Comparison of ENCODE assay signal across 8 cellular contexts in the genomic region with DNA sequence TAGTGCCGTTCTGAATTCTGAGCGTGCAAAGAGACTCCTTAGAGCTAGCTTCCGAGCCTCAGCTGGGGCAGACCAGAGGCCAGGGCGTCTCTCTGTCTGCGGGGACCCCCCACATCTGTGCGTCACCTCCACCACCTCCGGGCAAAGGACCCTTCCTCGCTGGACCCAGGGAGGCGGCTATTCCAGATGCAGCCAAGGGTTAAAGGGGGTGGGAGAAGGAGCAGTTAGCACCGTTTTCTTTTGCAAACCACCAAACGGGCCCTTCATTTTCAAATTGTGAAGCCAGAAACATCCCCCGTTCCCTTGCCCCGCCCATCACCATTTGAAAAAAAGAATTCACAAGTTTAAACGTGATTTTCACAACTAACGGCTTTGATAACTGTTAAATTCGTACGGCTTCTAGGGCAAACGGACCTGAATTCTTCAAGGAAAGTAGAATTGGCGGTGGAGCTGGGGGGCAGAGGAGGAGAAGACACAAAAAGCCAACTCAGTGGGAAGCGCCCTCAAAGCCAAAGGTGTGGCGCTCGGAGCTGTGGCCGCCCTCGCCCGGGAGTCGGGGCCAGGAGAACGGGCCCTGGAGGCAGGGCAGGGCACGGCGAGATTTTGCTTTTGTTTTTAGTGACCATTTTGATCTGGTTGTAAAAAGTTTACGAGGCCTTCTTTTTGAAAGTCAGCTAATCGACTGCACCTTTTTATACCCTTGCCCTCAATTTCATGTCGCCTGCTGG. TPM values are rescaled to one million over a fixed set of nuclear protein-coding genes. Genes with fewer than 3 reads are reported as not detected.
DNase-seq lines count a peak whose midpoint lies in the region; ATAC-seq and TF ChIP-seq lines count a peak whose summit lies in the region.

No MANE protein-coding gene starts in this region.

- TF ChIP-seq POLR2A in gastrocnemius medialis (IDR thresholded peaks at IDR 0.05) = no peak

- H3K36me3 Mint-ChIP-seq in activated T-helper 17 cell treated with anti-CD3 and anti-CD28 coated beads, Interleukin-2, amount 50 U/mL, for 72 hours (ENCODE audit: low read depth) = peaks cover 6% of the 10 kb centered on the region

- H4K20me1 ChIP-seq in hepatocyte (ENCODE audit: insufficient read depth, poor library complexity, severe bottlenecking) = no peaks in the 10 kb centered on the region

- no peaks in the 10 kb centered on the region for H3K9me2 ChIP-seq in hepatocyte (replicated peaks; ENCODE audit: insufficient read depth)

- no peaks in the 10 kb centered on the region for H3K9me3 Mint-ChIP-seq in activated T-helper 17 cell treated with anti-CD3 and anti-CD28 coated beads, Interleukin-2, amount 50 U/mL, for 72 hours

- H3K4me1 Mint-ChIP-seq in activated T-helper 17 cell treated with anti-CD3 and anti-CD28 coated beads, Interleukin-2, amount 50 U/mL, for 72 hours = peaks cover 5% of the 10 kb centered on the region

- peaks cover 71% of the 10 kb centered on the region for H3K27me3 Mint-ChIP-seq in activated T-helper 17 cell treated with anti-CD3 and anti-CD28 coated beads, Interleukin-2, amount 50 U/mL, for 72 hours

- no peaks in the 10 kb centered on the region for H3K36me3 ChIP-seq in GM06990 (ENCODE audit: control insufficient read depth, insufficient read depth, low read length)
- no peaks in the 10 kb centered on the region for H3K36me3 ChIP-seq in hepatocyte (replicated peaks; ENCODE audit: insufficient read depth, low read depth)
- H3K36me3 ChIP-seq in gastrocnemius medialis = no peaks in the 10 kb centered on the region

- DNase-seq in GM06990 (ENCODE audit: extremely low read depth, insufficient read length) (no peak), hepatocyte (ENCODE audit: low spot score) (peak; percentile 16), gastrocnemius medialis (no peak), occipital lobe (lab: John Stamatoyannopoulos, UW) (no peak), ACHN (no peak), NCI-H1417 (lab: John Stamatoyannopoulos, UW) (no peak), NCI-H2196 (lab: John Stamatoyannopoulos, UW; ENCODE audit: unreplicated experiment) (no peak)

- H3K9me3 ChIP-seq in hepatocyte (ENCODE audit: low read depth) (no peaks in the 10 kb centered on the region), gastrocnemius medialis (no peaks in the 10 kb centered on the region)

- intact Hi-C loops in gastrocnemius medialis (cut with DNase I; ENCODE audit: low total_unique reads) = loop anchor here (10.0 kb wide), 1 partner anchor 521 kb away; no protein-coding TSS in a partner anchor

- H3K4me3 Mint-ChIP-seq in activated T-helper 17 cell treated with anti-CD3 and anti-CD28 coated beads, Interleukin-2, amount 50 U/mL, for 72 hours = peak overlapping the region; percentile 59

- peaks cover 17% of the 10 kb centered on the region for H3K79me2 ChIP-seq in hepatocyte

- peak overlapping the region; percentile 97 for H3K4me2 ChIP-seq in hepatocyte

- in situ Hi-C loops in gastrocnemius medialis (cut with MboI; ENCODE audit: low sequenced_read_pairs in 4 of 4) (loop anchor here in 3 of 4 donors (5.0 to 25.0 kb wide), 13 partner anchors 301 to 1989 kb away; a partner anchor contains a TSS), ACHN (cut with HindIII; ENCODE audit: low pct_ligation_motif_present, low pct_unique_long_range_greater_than_20kb, low sequenced_read_pairs) (no loop called here)

- WGBS in hepatocyte (ENCODE audit: low lambda C conversion rate, missing lambda C conversion rate) = 23% methylated on average over 32 of the region's 32 CpGs

- no peak for ATAC-seq in activated T-helper 17 cell treated with anti-CD3 and anti-CD28 coated beads, Interleukin-2, amount 50 U/mL, for 72 hours (replicated peaks)
- ATAC-seq in gastrocnemius medialis = no peak

- peaks cover 9% of the 10 kb centered on the region for H3K27me3 ChIP-seq in GM06990 (replicated peaks; ENCODE audit: control insufficient read depth, insufficient read depth, low read length)
- peaks cover 33% of the 10 kb centered on the region for H3K27me3 ChIP-seq in hepatocyte
- H3K27me3 ChIP-seq in gastrocnemius medialis = peaks cover 64 to 74% (median 67%) of the 10 kb centered on the region in 3 donors

- TF ChIP-seq CTCF in GM06990 (IDR thresholded peaks at IDR 0.05; ENCODE audit: insufficient read depth, low read length, poor library complexity, severe bottlenecking) = no peak
- TF ChIP-seq CTCF in hepatocyte (IDR thresholded peaks at IDR 0.05; ENCODE audit: poor library complexity) = no peak
- TF ChIP-seq CTCF in gastrocnemius medialis (IDR thresholded peaks at IDR 0.05 in 4 of 5, conservative IDR thresholded peaks at IDR 0.05 in 1 of 5) = no peak

- H3K4me1 ChIP-seq in hepatocyte (ENCODE audit: insufficient read depth) = peaks cover 19% of the 10 kb centered on the region
- H3K4me1 ChIP-seq in gastrocnemius medialis = peaks cover 16 to 22% of the 10 kb centered on the region in 2 donors

- H3K27ac ChIP-seq in hepatocyte (peak overlapping the region; percentile 96), gastrocnemius medialis (peak overlapping the region; percentile 42 to 57 (median 53))

- H3K4me3 ChIP-seq in GM06990 (replicated peaks; ENCODE audit: low read depth, low read length) (peak overlapping the region; percentile 11; the same call in 1 of the 2 replicates), hepatocyte (peak overlapping the region; percentile 77), gastrocnemius medialis (peak overlapping the region; percentile 42 to 54 (median 43))

- H3K27ac Mint-ChIP-seq in activated T-helper 17 cell treated with anti-CD3 and anti-CD28 coated beads, Interleukin-2, amount 50 U/mL, for 72 hours = no peak overlapping the region

- peak overlapping the region; percentile 41 for H2AFZ ChIP-seq in hepatocyte

RNA-seq across cellular contexts. Expression of a gene that starts 3.3 kb away (rescaled TPM):
- under 1 TPM; 0.50 to 0.56 TPM for total RNA-seq in activated T-helper 17 cell treated with anti-CD3 and anti-CD28 coated beads, Interleukin-2, amount 50 U/mL, for 72 hours
- total RNA-seq in hepatocyte (102 and 117 TPM in 2 replicates), gastrocnemius medialis (10 to 100 TPM in 3 of 4 donors, 1 to 10 TPM in 1; 9.0 to 42.0 (median 21.8) TPM), occipital lobe (74.7 TPM)
- 30.1 and 36.3 TPM in 2 replicates for polyA plus RNA-seq in hepatocyte

Comparison
In these comparisons a context has a peak if more than half of its experiments do, and no peak if none do; other contexts are left out.
1. H3K4me3 ChIP-seq: peak in every context shown above with its lines; median percentile 77 in hepatocyte; 43 in gastrocnemius medialis; 11 in GM06990.
2. RNA of a gene that starts 3.3 kb away (total RNA-seq): 102 to 117 TPM in hepatocyte, 74.7 TPM in occipital lobe (single experiment) and 9.0 to 42.0 TPM in gastrocnemius medialis; 0.50 to 0.56 TPM in activated T-helper 17 cell treated with anti-CD3 and anti-CD28 coated beads, Interleukin-2, amount 50 U/mL, for 72 hours; every median in the first group is over 4 times any median in the second.